ENCODE assay signal across 17 cellular contexts in genomic region chr14:64765740-64766302, GRCh38.
"Had no signal": no experiment of that assay in that cellular context is flagged by ENCODE, and none has a peak within 500 bp of the region (broad histone marks: within the 10 kb centered on the region; RNA-seq: fewer than 3 reads in every experiment).

No MANE protein-coding gene starts in this region.

- H3K36me3 Mint-ChIP-seq: activated naive CD4-positive, alpha-beta T cell treated with anti-CD3 and anti-CD28 coated beads, Interleukin-2, amount 50 U/mL, for 72 hours; mesothelial cell of epicardium had no signal

- H3K36me3 ChIP-seq: cardiac muscle cell, left lung, tibial nerve had no signal

- H3K27ac Mint-ChIP-seq: activated B cell treated with CpG ODN at 0.5 μM for 24 hours; activated naive CD4-positive, alpha-beta T cell treated with anti-CD3 and anti-CD28 coated beads, Interleukin-2, amount 50 U/mL, for 72 hours; mesothelial cell of epicardium; nephron had no signal

- H3K4me3 ChIP-seq: cardiac muscle cell, left lung, tibial nerve had no signal

- H3K4me3 Mint-ChIP-seq: activated B cell treated with CpG ODN at 0.5 μM for 24 hours, mesothelial cell of epicardium, nephron had no signal

- H3K9me3 ChIP-seq: left lung, tibial nerve had no signal

- DNase-seq: activated B cell treated with CpG ODN at 0.5 μM for 24 hours; activated CD4-positive, alpha-beta T cell treated with anti-CD3 and anti-CD28 coated beads for 48 hours; activated CD8-positive, alpha-beta memory T cell treated with anti-CD3 and anti-CD28 coated beads for 24 hours; activated CD8-positive, alpha-beta memory T cell treated with anti-CD3 and anti-CD28 coated beads, Interleukin-2, amount 50 U/mL, for 48 hours; activated effector memory CD4-positive, alpha-beta T cell treated with anti-CD3 and anti-CD28 coated beads, Interleukin-2, amount 50 U/mL, for 16 hours; activated T-cell treated with anti-CD3 and anti-CD28 coated beads, Interleukin-2, amount 50 U/mL, for 48 hours; amniotic stem cell; occipital lobe; retina; stimulated activated naive CD8-positive, alpha-beta T cell treated with anti-CD3 and anti-CD28 coated beads, Interleukin-15, Interleukin-2, amounts not matched to agents 100 U/mL and 50 U/mL, for 24 hours had no signal

- H3K27me3 ChIP-seq: cardiac muscle cell, tibial nerve had no signal

- H3K27ac ChIP-seq: cardiac muscle cell, left lung had no signal

- ATAC-seq: activated naive CD4-positive, alpha-beta T cell treated with anti-CD3 and anti-CD28 coated beads, Interleukin-2, amount 50 U/mL, for 72 hours; left lung; stimulated activated naive CD8-positive, alpha-beta T cell treated with anti-CD3 and anti-CD28 coated beads, Interleukin-15, Interleukin-2, amounts not matched to agents 100 U/mL and 50 U/mL, for 24 hours had no signal

- FAIRE-seq: frontal cortex had no signal
